11 cellular contexts compared by ENCODE assay signal in the genomic region with DNA sequence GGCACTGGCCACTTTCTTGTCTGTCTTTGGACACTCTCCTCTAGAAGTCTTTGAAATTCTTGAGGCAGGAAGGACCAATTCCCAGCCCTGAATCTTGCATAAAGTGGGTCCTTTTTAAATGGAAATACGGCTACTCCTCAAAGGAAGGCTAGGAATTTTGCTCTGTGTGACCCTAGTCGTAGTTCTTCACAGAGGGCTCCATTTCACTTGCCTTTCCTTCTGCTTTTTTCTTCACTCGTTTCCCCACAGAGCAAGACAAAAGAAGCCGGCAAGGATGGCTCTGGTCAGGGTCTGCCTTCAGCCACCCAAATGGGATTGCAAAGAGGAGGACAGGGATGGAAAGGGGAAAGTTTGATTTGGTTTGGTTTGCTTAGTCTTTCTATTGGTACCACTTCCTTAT. TPM values are rescaled to one million over a fixed set of nuclear protein-coding genes. Genes with fewer than 3 reads are reported as not detected.
DNase-seq lines count a peak whose midpoint lies in the region; ATAC-seq and TF ChIP-seq lines count a peak whose summit lies in the region.
"Had no signal": no experiment of that assay in that cellular context is flagged by ENCODE, and none has a peak within 500 bp of the region (broad histone marks: within the 10 kb centered on the region; RNA-seq: fewer than 3 reads in every experiment).

No MANE protein-coding gene starts in this region.

- H3K79me2 ChIP-seq in SK-N-SH (ENCODE audit: insufficient read depth), result no peaks in the 10 kb centered on the region
- H3K79me2 ChIP-seq: hepatocyte had no signal

- CTCF ChIA-PET in SK-N-SH (lab: Yijun Ruan, JAX), result interaction anchor here (1.2 kb wide), 1 partner anchor 31 kb away, joined by 4 read pairs; no protein-coding TSS in a partner anchor
- CTCF ChIA-PET in activated CD4-positive, alpha-beta memory T cell treated with anti-CD3 and anti-CD28 coated beads for 36 hours (lab: Charles Lee), result interaction anchor here (1.3 to 3.9 kb wide), 2 partner anchors 14 to 29 kb away, joined by 4 to 15 read pairs; no protein-coding TSS in a partner anchor

- no peak for ATAC-seq in SK-N-SH treated with all-trans-retinoic acid at 6 μM for 48 hours
- ATAC-seq in stimulated activated naive B cell treated with anti-CD40 and anti-IgM and Interleukin-4, amounts not matched to agents 10 μg/mL and 1 μg/mL and 100 μg/mL, for 72 hours (replicated peaks), result no peak
- ATAC-seq in HG02973 (IDR thresholded peaks at IDR 0.05; ENCODE audit: unreplicated experiment), result no peak

- H3K4me1 Mint-ChIP-seq in activated CD4-positive, alpha-beta memory T cell treated with anti-CD3 and anti-CD28 coated beads for 36 hours (ENCODE audit: low read depth), result peaks cover 61% of the 10 kb centered on the region
- H3K4me1 Mint-ChIP-seq in stimulated activated naive B cell treated with anti-CD40 and anti-IgM and Interleukin-4, amounts not matched to agents 10 μg/mL and 1 μg/mL and 100 μg/mL, for 72 hours, result peaks cover 35 to 72% of the 10 kb centered on the region in 2 donors

- POLR2A ChIA-PET in SK-N-SH (lab: Yijun Ruan, JAX), result no interaction called here
- POLR2A ChIA-PET in activated CD4-positive, alpha-beta memory T cell treated with anti-CD3 and anti-CD28 coated beads for 36 hours (lab: Charles Lee), result interaction anchor here (1.2 to 2.0 kb wide), 2 partner anchors 14 to 22 kb away, joined by 3 to 21 read pairs; no protein-coding TSS in a partner anchor

- TF ChIP-seq EP300 in SK-N-SH (IDR thresholded peaks at IDR 0.05; ENCODE audit: borderline replicate concordance in 1 of 2, low read depth in 1 of 2, low read length in 1 of 2), result no peak

- H3K9me3 ChIP-seq in SK-N-SH, result no peaks in the 10 kb centered on the region
- H3K9me3 ChIP-seq in iPS-15b (ENCODE audit: control insufficient read depth, insufficient read depth, low read length), result no peaks in the 10 kb centered on the region

- H3K27me3 ChIP-seq in SK-N-SH (ENCODE audit: insufficient read depth) (no peaks in the 10 kb centered on the region), iPS-15b (ENCODE audit: control insufficient read depth, insufficient read depth, low read length) (no peaks in the 10 kb centered on the region)
- H3K27me3 ChIP-seq: hepatocyte had no signal

- H3K9ac ChIP-seq in SK-N-SH, result no peak overlapping the region
- peak overlapping the region; percentile 37 for H3K9ac ChIP-seq in iPS-15b (ENCODE audit: low read depth, low read length)

- H2AFZ ChIP-seq in SK-N-SH (ENCODE audit: low read depth), result peak overlapping the region; percentile 51; the same call in 1 of the 2 replicates

- H3K27ac ChIP-seq in SK-N-SH (ENCODE audit: low read depth in 2 of 2, low read length in 1 of 2), result no peak overlapping the region

- 52% methylated on average over 4 of the region's 4 CpGs for WGBS in SK-N-SH (ENCODE audit: low lambda C conversion rate)

- H3K4me3 ChIP-seq in SK-N-SH (ENCODE audit: low read depth in 2 of 2, low read length in 1 of 2), result no peak overlapping the region
- peak overlapping the region; percentile 67 for H3K4me3 ChIP-seq in iPS-15b (ENCODE audit: low read depth, low read length)
- H3K4me3 ChIP-seq: hepatocyte had no signal

- H3K27me3 Mint-ChIP-seq in activated CD4-positive, alpha-beta memory T cell treated with anti-CD3 and anti-CD28 coated beads for 36 hours, result no peaks in the 10 kb centered on the region
- no peaks in the 10 kb centered on the region for H3K27me3 Mint-ChIP-seq in stimulated activated naive B cell treated with anti-CD40 and anti-IgM and Interleukin-4, amounts not matched to agents 10 μg/mL and 1 μg/mL and 100 μg/mL, for 72 hours

- H4K20me1 ChIP-seq in SK-N-SH (ENCODE audit: insufficient read depth), result no peaks in the 10 kb centered on the region

- DNase-seq in SK-N-SH (no peak), COLO829 (ENCODE audit: low spot score) (no peak), GOT3 (lab: John Stamatoyannopoulos, UW) (no peak)
- DNase-seq in activated CD4-positive, alpha-beta memory T cell treated with anti-CD3 and anti-CD28 coated beads for 36 hours, result peak; percentile 8
- no peak for DNase-seq in stimulated activated naive B cell treated with anti-CD40 and anti-IgM and Interleukin-4, amounts not matched to agents 10 μg/mL and 1 μg/mL and 100 μg/mL, for 72 hours
- DNase-seq: 8988T, NCI-H345 had no signal

- intact Hi-C loops in activated CD4-positive, alpha-beta memory T cell treated with anti-CD3 and anti-CD28 coated beads for 36 hours (cut with micrococcal nuclease), result no loop called here

- H3K9me3 Mint-ChIP-seq in activated CD4-positive, alpha-beta memory T cell treated with anti-CD3 and anti-CD28 coated beads for 36 hours, result peaks cover 11% of the 10 kb centered on the region
- H3K9me3 Mint-ChIP-seq in stimulated activated naive B cell treated with anti-CD40 and anti-IgM and Interleukin-4, amounts not matched to agents 10 μg/mL and 1 μg/mL and 100 μg/mL, for 72 hours, result peaks cover 0 to 3% of the 10 kb centered on the region in 2 donors

- peaks cover 10% of the 10 kb centered on the region for H3K36me3 Mint-ChIP-seq in activated CD4-positive, alpha-beta memory T cell treated with anti-CD3 and anti-CD28 coated beads for 36 hours
- peaks cover 6% of the 10 kb centered on the region in 2 donors for H3K36me3 Mint-ChIP-seq in stimulated activated naive B cell treated with anti-CD40 and anti-IgM and Interleukin-4, amounts not matched to agents 10 μg/mL and 1 μg/mL and 100 μg/mL, for 72 hours

- no peaks in the 10 kb centered on the region for H3K36me3 ChIP-seq in SK-N-SH (replicated peaks in 1 of 2; ENCODE audit: control insufficient read depth in 1 of 2, insufficient read depth in 2 of 2, low read length in 1 of 2)
- no peaks in the 10 kb centered on the region for H3K36me3 ChIP-seq in iPS-15b (ENCODE audit: control insufficient read depth, insufficient read depth, low read length)

- no peak for TF ChIP-seq CTCF in SK-N-SH (IDR thresholded peaks at IDR 0.05)

- peak overlapping the region; percentile 98 for H3K27ac Mint-ChIP-seq in activated CD4-positive, alpha-beta memory T cell treated with anti-CD3 and anti-CD28 coated beads for 36 hours
- peak overlapping the region; percentile 93 for H3K27ac Mint-ChIP-seq in stimulated activated naive B cell treated with anti-CD40 and anti-IgM and Interleukin-4, amounts not matched to agents 10 μg/mL and 1 μg/mL and 100 μg/mL, for 72 hours

- H3F3A ChIP-seq in SK-N-SH (replicated peaks; ENCODE audit: insufficient read depth), result peaks cover 6% of the 10 kb centered on the region

- H3K9me2 ChIP-seq in SK-N-SH, result no peaks in the 10 kb centered on the region

- H3K4me2 ChIP-seq in SK-N-SH, result no peak overlapping the region

- peak overlapping the region; percentile 78 for H3K4me3 Mint-ChIP-seq in activated CD4-positive, alpha-beta memory T cell treated with anti-CD3 and anti-CD28 coated beads for 36 hours
- peak overlapping the region; percentile 85 to 86 for H3K4me3 Mint-ChIP-seq in stimulated activated naive B cell treated with anti-CD40 and anti-IgM and Interleukin-4, amounts not matched to agents 10 μg/mL and 1 μg/mL and 100 μg/mL, for 72 hours

- TF ChIP-seq RAD21 in SK-N-SH (IDR thresholded peaks at IDR 0.05; ENCODE audit: low read length), result no peak

- no peaks in the 10 kb centered on the region for H3K4me1 ChIP-seq in SK-N-SH (ENCODE audit: control insufficient read depth in 1 of 2, insufficient read depth in 2 of 2, low read depth in 1 of 2, low read length in 1 of 2)
- H3K4me1 ChIP-seq in iPS-15b (ENCODE audit: control insufficient read depth, insufficient read depth, low read length), result peaks cover 8% of the 10 kb centered on the region

TF ChIP-seq in SK-N-SH, 30 proteins besides CTCF, POLR2A, EP300 and RAD21 (continues in another document):
- TF ChIP-seq FOXM1 (IDR thresholded peaks at IDR 0.05; ENCODE audit: low read depth) (no peak), SMC3 (IDR thresholded peaks at IDR 0.05; ENCODE audit: low read depth, low read length) (no peak)

TF ChIP-seq in SK-N-SH treated with all-trans-retinoic acid at 6 μM for 48 hours, 23 proteins besides CTCF, POLR2A, EP300 and RAD21 (continues in another document):
- TF ChIP-seq ESRRG (CRISPR knock-in tag; IDR thresholded peaks at IDR 0.05) (no peak), BACH2 (CRISPR knock-in tag; IDR thresholded peaks at IDR 0.05; ENCODE audit: borderline replicate concordance) (no peak)
- TF ChIP-seq, protein P1, sequence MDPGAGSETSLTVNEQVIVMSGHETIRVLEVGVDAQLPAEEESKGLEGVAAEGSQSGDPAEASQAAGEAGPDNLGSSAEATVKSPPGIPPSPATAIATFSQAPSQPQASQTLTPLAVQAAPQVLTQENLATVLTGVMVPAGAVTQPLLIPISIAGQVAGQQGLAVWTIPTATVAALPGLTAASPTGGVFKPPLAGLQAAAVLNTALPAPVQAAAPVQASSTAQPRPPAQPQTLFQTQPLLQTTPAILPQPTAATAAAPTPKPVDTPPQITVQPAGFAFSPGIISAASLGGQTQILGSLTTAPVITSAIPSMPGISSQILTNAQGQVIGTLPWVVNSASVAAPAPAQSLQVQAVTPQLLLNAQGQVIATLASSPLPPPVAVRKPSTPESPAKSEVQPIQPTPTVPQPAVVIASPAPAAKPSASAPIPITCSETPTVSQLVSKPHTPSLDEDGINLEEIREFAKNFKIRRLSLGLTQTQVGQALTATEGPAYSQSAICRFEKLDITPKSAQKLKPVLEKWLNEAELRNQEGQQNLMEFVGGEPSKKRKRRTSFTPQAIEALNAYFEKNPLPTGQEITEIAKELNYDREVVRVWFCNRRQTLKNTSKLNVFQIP (CRISPR knock-in tag; IDR thresholded peaks at IDR 0.05; ENCODE audit: borderline replicate concordance, low read depth), result no peak

RNA-seq across cellular contexts. Expression of a gene that starts 25.8 kb away (rescaled TPM):
- 90.9 and 99.7 TPM in 2 replicates for polyA plus RNA-seq in SK-N-SH (2012; rRNA removed)
- polyA plus RNA-seq in SK-N-SH (2012; cell fraction: cytosol; rRNA removed), result 67.6 and 75.1 TPM in 2 replicates
- polyA plus RNA-seq in SK-N-SH (2012; cell fraction: nucleus; rRNA removed), result 86.7 and 92.9 TPM in 2 replicates
- total RNA-seq in activated CD4-positive, alpha-beta memory T cell treated with anti-CD3 and anti-CD28 coated beads for 36 hours, result 100 to 1,000 TPM; 481 to 485 TPM

RNA-seq across cellular contexts. Expression of a gene that starts 41.2 kb away (rescaled TPM):
- 36.4 and 43.3 TPM in 2 replicates for polyA plus RNA-seq in SK-N-SH (2012; rRNA removed)
- 22.2 and 31.4 TPM in 2 replicates for polyA plus RNA-seq in SK-N-SH (2012; cell fraction: cytosol; rRNA removed)
- polyA plus RNA-seq in SK-N-SH (2012; cell fraction: nucleus; rRNA removed), result 48.8 and 67.1 TPM in 2 replicates
- 10 to 100 TPM; 94.0 to 95.8 TPM for total RNA-seq in activated CD4-positive, alpha-beta memory T cell treated with anti-CD3 and anti-CD28 coated beads for 36 hours

RNA-seq across cellular contexts. Expression of a gene that starts 42.0 kb away (rescaled TPM):
- polyA plus RNA-seq in SK-N-SH (2012; rRNA removed), result 21.2 and 26.0 TPM in 2 replicates
- polyA plus RNA-seq in SK-N-SH (2012; cell fraction: cytosol; rRNA removed), result 18.2 and 20.1 TPM in 2 replicates
- 22.4 and 25.0 TPM in 2 replicates for polyA plus RNA-seq in SK-N-SH (2012; cell fraction: nucleus; rRNA removed)
- 10 to 100 TPM; 22.4 to 22.6 TPM for total RNA-seq in activated CD4-positive, alpha-beta memory T cell treated with anti-CD3 and anti-CD28 coated beads for 36 hours

RNA-seq across cellular contexts. Expression of a gene that starts 56.1 kb away (rescaled TPM):
- 42.5 and 53.4 TPM in 2 replicates for polyA plus RNA-seq in SK-N-SH (2012; rRNA removed)
- 38.9 and 40.2 TPM in 2 replicates for polyA plus RNA-seq in SK-N-SH (2012; cell fraction: cytosol; rRNA removed)
- 62.5 and 80.8 TPM in 2 replicates for polyA plus RNA-seq in SK-N-SH (2012; cell fraction: nucleus; rRNA removed)
- 10 to 100 TPM; 87.0 to 87.1 TPM for total RNA-seq in activated CD4-positive, alpha-beta memory T cell treated with anti-CD3 and anti-CD28 coated beads for 36 hours
